ENCODE assay signal across 8 cellular contexts in the genomic region with DNA sequence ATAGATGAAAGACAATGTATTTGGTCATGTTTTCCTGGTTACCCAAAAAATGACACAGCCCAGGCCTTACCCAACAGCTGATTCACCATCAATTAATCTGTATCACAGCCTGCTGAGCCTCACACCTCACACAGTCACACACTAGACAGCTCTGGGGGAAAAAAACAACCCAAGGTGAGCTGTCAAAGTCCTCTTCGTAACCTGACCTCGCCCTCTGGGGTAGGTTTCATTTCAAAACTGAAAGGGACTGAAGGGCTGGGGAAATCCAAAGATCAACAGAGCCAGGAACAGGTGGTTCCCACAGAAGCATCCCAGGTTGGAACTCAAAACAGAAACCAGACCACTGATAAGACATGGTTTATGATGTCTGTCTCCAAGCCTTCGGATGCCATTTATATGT. TPM values are rescaled to one million over a fixed set of nuclear protein-coding genes. Genes with fewer than 3 reads are reported as not detected.
DNase-seq lines count a peak whose midpoint lies in the region; ATAC-seq lines count a peak whose summit lies in the region.

No MANE protein-coding gene starts in this region.

- ATAC-seq in GM18907 (IDR thresholded peaks at IDR 0.05; ENCODE audit: unreplicated experiment) (peak; percentile 81), HG03095 (IDR thresholded peaks at IDR 0.05; ENCODE audit: unreplicated experiment) (peak; percentile 77), esophagus mucosa (peak; percentile 96)

- DNase-seq in activated CD4-positive, alpha-beta T cell treated with anti-CD3 and anti-CD28 coated beads, Interleukin-2, amount 50 U/mL, for 24 hours (ENCODE audit: low read depth in 1 of 2, low spot score in 1 of 2) = peak; percentile 29 to 82
- DNase-seq in stimulated activated CD4-positive, alpha-beta T cell treated with anti-CD3 and anti-CD28 coated beads, TNF-alpha, amount 100 ng/mL, for 48 hours (ENCODE audit: low read depth in 3 of 3) = peak; percentile 51 to 78 (median 55)
- DNase-seq in NCI-H69 (lab: John Stamatoyannopoulos, UW) = no peak
- DNase-seq in NCI-H526 (lab: John Stamatoyannopoulos, UW) = no peak
- no peak for DNase-seq in DMS 273 (lab: John Stamatoyannopoulos, UW; ENCODE audit: unreplicated experiment)

RNA-seq across cellular contexts. Expression of a gene that starts 18.2 kb away (rescaled TPM):
- total RNA-seq in esophagus mucosa = 214 TPM

Comparison
In these comparisons a context has a peak if more than half of its experiments do, and no peak if none do; other contexts are left out.
1. DNase-seq: peak in activated CD4-positive, alpha-beta T cell treated with anti-CD3 and anti-CD28 coated beads, Interleukin-2, amount 50 U/mL, for 24 hours (2 of 2) and stimulated activated CD4-positive, alpha-beta T cell treated with anti-CD3 and anti-CD28 coated beads, TNF-alpha, amount 100 ng/mL, for 48 hours (3 of 3); none in NCI-H69 (single experiment), NCI-H526 (0 of 2) and DMS 273 (single experiment).
2. Peak in every context shown above with its lines, with median percentiles within 50 percentile points of each other: ATAC-seq.